In the genomic region with DNA sequence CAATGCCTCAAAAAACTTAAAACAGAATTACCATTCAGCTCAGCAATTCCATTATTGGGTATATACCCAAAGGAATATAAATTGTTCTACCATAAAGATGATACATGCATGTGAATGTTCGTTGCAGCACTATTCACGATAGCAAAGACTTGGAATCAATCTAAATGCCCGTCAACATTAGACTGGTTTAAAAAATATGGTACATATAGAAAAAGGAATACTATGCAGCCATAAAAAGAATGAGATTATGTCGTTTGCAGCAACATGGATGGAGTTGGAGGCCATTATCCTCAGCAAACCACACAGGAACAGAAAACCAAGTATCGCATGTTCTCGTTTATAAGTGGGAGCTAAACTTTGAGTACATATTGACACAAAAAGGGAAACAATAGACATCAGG, we compare ENCODE assay signal across 26 cellular contexts.
"Had no signal": no experiment of that assay in that cellular context is flagged by ENCODE, and none has a peak within 500 bp of the region (broad histone marks: within the 10 kb centered on the region; RNA-seq: fewer than 3 reads in every experiment).

No MANE protein-coding gene starts in this region.

- DNase-seq: cortex of kidney; effector CD8-positive, alpha-beta T cell; effector memory CD8-positive, alpha-beta T cell; endodermal cell; erythroblast; esophagus squamous epithelium; foreskin fibroblast; foreskin melanocyte; gastrocnemius medialis; glutamatergic neuron; head of caudate nucleus; heart right ventricle; hippocampal formation; left cardiac atrium; left lung; left ventricle myocardium superior; lower lobe of right lung; mesenchymal stem cell; mucosa of descending colon; naive B cell; naive thymus-derived CD8-positive, alpha-beta T cell had no signal

- H3K4me1 ChIP-seq: esophagus squamous epithelium, gastrocnemius medialis, heart right ventricle, left lung, lower lobe of right lung had no signal

- FAIRE-seq: endometrium, islet of Langerhans, keratinocyte had no signal

- H3K4me3 ChIP-seq: esophagus squamous epithelium, gastrocnemius medialis, heart right ventricle, left lung, lower lobe of right lung, mucosa of descending colon had no signal

- ATAC-seq: effector memory CD8-positive, alpha-beta T cell; esophagus mucosa; gastrocnemius medialis; heart right ventricle; left cardiac atrium; left lung; left ventricle myocardium superior; lower lobe of right lung; mucosa of descending colon; naive thymus-derived CD8-positive, alpha-beta T cell had no signal

- H3K36me3 ChIP-seq: esophagus squamous epithelium, gastrocnemius medialis, heart right ventricle, left lung, lower lobe of right lung had no signal

- H3K27me3 ChIP-seq: esophagus squamous epithelium, gastrocnemius medialis, heart right ventricle, left lung had no signal

- H3K27ac ChIP-seq: epithelial cell of prostate, esophagus squamous epithelium, gastrocnemius medialis, heart right ventricle, left lung, lower lobe of right lung had no signal

- H3K9me3 ChIP-seq: esophagus squamous epithelium, gastrocnemius medialis, lower lobe of right lung had no signal
